ENCODE assay signal across 9 cellular contexts in genomic region chr2:16058747-16059358, GRCh38.
"Had no signal": no experiment of that assay in that cellular context is flagged by ENCODE, and none has a peak within 500 bp of the region (broad histone marks: within the 10 kb centered on the region; RNA-seq: fewer than 3 reads in every experiment).

No MANE protein-coding gene starts in this region.

- H2AFZ ChIP-seq: GM23248 had no signal

- H3K36me3 ChIP-seq: HAP-1 had no signal

- H3K36me3 Mint-ChIP-seq: IgD-negative memory B cell had no signal

- H3K4me1 ChIP-seq: HAP-1 had no signal

- H3K27ac ChIP-seq: GM23248, HL-60 had no signal

- H3K9ac ChIP-seq: GM23248 had no signal

- H3K4me3 ChIP-seq: GM23248, HAP-1 had no signal

- DNase-seq: GM23248, GOT3, H7, HFFc6, KBM-7 had no signal

- H3K27me3 Mint-ChIP-seq: IgD-negative memory B cell had no signal

- ATAC-seq: HCT116 had no signal

- H3K27ac Mint-ChIP-seq: HFFc6, IgD-negative memory B cell had no signal

- H3K4me3 Mint-ChIP-seq: HFFc6, IgD-negative memory B cell had no signal
